1 cellular context compared by ENCODE assay signal in the genomic region with DNA sequence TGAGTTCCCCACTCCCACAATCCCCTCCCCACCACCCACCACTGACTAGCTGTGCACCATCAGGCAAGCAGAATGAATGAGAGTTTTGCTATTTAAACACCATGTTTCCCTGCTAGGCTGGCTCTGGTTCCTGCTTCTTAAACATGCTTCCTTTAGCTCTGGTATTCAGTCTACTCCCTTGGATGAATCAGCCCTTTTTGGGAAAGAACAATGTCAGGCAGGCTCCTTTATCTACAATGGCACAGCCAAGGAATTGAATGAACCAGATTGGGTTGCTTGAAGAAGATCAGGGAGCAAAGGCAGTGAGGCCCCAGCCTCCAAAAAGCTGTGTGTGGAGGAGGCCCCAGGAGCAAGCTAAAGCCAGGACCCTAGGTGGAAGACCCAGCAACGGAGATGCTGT.
TF ChIP-seq lines count a peak whose summit lies in the region.

No MANE protein-coding gene starts in this region.

TF ChIP-seq in GM23338, 12 proteins besides CTCF, POLR2A, EP300 and RAD21:
- TF ChIP-seq EZH2 (IDR thresholded peaks at IDR 0.05; ENCODE audit: low read depth, unreplicated experiment) = no peak
- TF ChIP-seq, protein P1, sequence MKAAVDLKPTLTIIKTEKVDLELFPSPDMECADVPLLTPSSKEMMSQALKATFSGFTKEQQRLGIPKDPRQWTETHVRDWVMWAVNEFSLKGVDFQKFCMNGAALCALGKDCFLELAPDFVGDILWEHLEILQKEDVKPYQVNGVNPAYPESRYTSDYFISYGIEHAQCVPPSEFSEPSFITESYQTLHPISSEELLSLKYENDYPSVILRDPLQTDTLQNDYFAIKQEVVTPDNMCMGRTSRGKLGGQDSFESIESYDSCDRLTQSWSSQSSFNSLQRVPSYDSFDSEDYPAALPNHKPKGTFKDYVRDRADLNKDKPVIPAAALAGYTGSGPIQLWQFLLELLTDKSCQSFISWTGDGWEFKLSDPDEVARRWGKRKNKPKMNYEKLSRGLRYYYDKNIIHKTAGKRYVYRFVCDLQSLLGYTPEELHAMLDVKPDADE (IDR thresholded peaks at IDR 0.05) = no peak
- no peak for TF ChIP-seq ZNF114 (CRISPR knock-in tag; IDR thresholded peaks at IDR 0.05)
- TF ChIP-seq POLR2AphosphoS5 (IDR thresholded peaks at IDR 0.05; ENCODE audit: low read depth) = no peak
- no peak for TF ChIP-seq ZNF331 (CRISPR knock-in tag; IDR thresholded peaks at IDR 0.05; ENCODE audit: low read depth)
- no peak for TF ChIP-seq EZH2phosphoT487 (IDR thresholded peaks at IDR 0.05; ENCODE audit: unreplicated experiment)
- TF ChIP-seq STAT1 (IDR thresholded peaks at IDR 0.05; ENCODE audit: unreplicated experiment) = no peak
- no peak for TF ChIP-seq NANOG (IDR thresholded peaks at IDR 0.05; ENCODE audit: borderline replicate concordance)
- TF ChIP-seq CREB1 (CRISPR knock-in tag; IDR thresholded peaks at IDR 0.05; ENCODE audit: low read depth) = no peak
